Comparison of ENCODE assay signal across 20 cellular contexts in the genomic region with DNA sequence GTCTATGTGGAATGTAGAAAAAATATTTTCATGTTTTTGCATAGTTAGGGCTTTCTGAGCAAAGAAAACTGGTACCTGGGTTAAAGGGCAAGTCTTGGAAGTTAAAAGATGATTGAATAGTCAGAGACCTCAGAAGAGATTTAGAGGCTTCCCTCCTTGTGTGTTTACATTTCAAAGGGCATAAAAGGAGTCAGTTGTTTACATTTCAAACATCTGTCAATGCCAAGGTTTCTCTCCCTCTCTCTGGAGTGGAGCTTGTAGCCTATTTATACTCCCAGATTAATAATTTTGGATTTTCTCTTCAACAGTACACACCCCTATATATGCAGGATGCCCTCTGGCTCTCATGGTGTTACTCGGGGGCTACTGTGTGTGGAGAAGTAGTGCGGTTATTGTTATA. TPM values are rescaled to one million over a fixed set of nuclear protein-coding genes. Genes with fewer than 3 reads are reported as not detected.
DNase-seq lines count a peak whose midpoint lies in the region; ATAC-seq, FAIRE-seq and TF ChIP-seq lines count a peak whose summit lies in the region.
"Had no signal": no experiment of that assay in that cellular context is flagged by ENCODE, and none has a peak within 500 bp of the region (broad histone marks: within the 10 kb centered on the region; RNA-seq: fewer than 3 reads in every experiment).

No MANE protein-coding gene starts in this region.

- TF ChIP-seq POLR2A in A549 (IDR thresholded peaks at IDR 0.05; ENCODE audit: low read length) = no peak

- no peak overlapping the region for H3K27ac Mint-ChIP-seq in activated naive CD8-positive, alpha-beta T cell treated with anti-CD3 and anti-CD28 coated beads, Interleukin-2, amount 50 U/mL, for 24 hours
- H3K27ac Mint-ChIP-seq: B cell; CD8-positive, alpha-beta memory T cell; H9 had no signal

- no peaks in the 10 kb centered on the region for H3K4me1 Mint-ChIP-seq in activated naive CD8-positive, alpha-beta T cell treated with anti-CD3 and anti-CD28 coated beads, Interleukin-2, amount 50 U/mL, for 24 hours
- H3K4me1 Mint-ChIP-seq: B cell; CD8-positive, alpha-beta memory T cell had no signal

- TF ChIP-seq RAD21 in A549 (conservative IDR thresholded peaks at IDR 0.05 in 1 of 2, IDR thresholded peaks at IDR 0.05 in 1 of 2) = no peak

- no peaks in the 10 kb centered on the region for H3K27me3 Mint-ChIP-seq in activated naive CD8-positive, alpha-beta T cell treated with anti-CD3 and anti-CD28 coated beads, Interleukin-2, amount 50 U/mL, for 24 hours

- POLR2A ChIA-PET in A549 (lab: Yijun Ruan, JAX) = no interaction called here

- H3K4me3 ChIP-seq in A549 = no peak overlapping the region
- H3K4me3 ChIP-seq: BLaER1 treated with 17β-estradiol and CSF1 and Interleukin-3, amounts not matched to agents 10 nM and 100 nM had no signal

- no peaks in the 10 kb centered on the region for H3K36me3 Mint-ChIP-seq in activated naive CD8-positive, alpha-beta T cell treated with anti-CD3 and anti-CD28 coated beads, Interleukin-2, amount 50 U/mL, for 24 hours (ENCODE audit: low read depth)
- H3K36me3 Mint-ChIP-seq: CD8-positive, alpha-beta memory T cell had no signal

- H3K4me1 ChIP-seq in A549 = peaks cover 5% of the 10 kb centered on the region; the same call in 1 of the 3 replicates

- intact Hi-C loops in left colon (cut with DNase I, micrococcal nuclease) = no loop called here

- FAIRE-seq in A549 (lab: Jason Lieb, UNC) (no peak), GM19239 (lab: Jason Lieb, UNC) (peak; percentile 52)
- FAIRE-seq: GM12892, H1 had no signal

- DNase-seq in DMS153 (lab: John Stamatoyannopoulos, UW) (peak; percentile 7), DMS153 treated with DMSO at 0.1 percent for 48 hours (lab: John Stamatoyannopoulos, UW; ENCODE audit: unreplicated experiment) (no peak), A549 (ENCODE audit: low read depth in 1 of 2, low spot score in 1 of 2) (no peak), GM19239 (ENCODE audit: insufficient read length, low spot score) (no peak), left colon (no peak), NCI-H1436 (lab: John Stamatoyannopoulos, UW) (no peak)
- DNase-seq in activated naive CD8-positive, alpha-beta T cell treated with anti-CD3 and anti-CD28 coated beads, Interleukin-2, amount 50 U/mL, for 24 hours = no peak
- DNase-seq: 8988T; CD8-positive, alpha-beta memory T cell; COR-L47; DMS79; GDM1; H9 had no signal

- no peak for ATAC-seq in A549
- ATAC-seq in left colon = peak; percentile 46
- no peak for ATAC-seq in activated naive CD8-positive, alpha-beta T cell treated with anti-CD3 and anti-CD28 coated beads, Interleukin-2, amount 50 U/mL, for 24 hours

- WGBS in A549 (ENCODE audit: missing lambda C conversion rate) = 49% methylated on average over 2 of the region's 2 CpGs

- no peak for TF ChIP-seq EP300 in A549 (IDR thresholded peaks at IDR 0.05)

- peak overlapping the region; percentile 6; the same call in 1 of the 3 replicates for H3K4me2 ChIP-seq in A549
- H3K4me2 ChIP-seq: BLaER1 treated with 17β-estradiol and CSF1 and Interleukin-3, amounts not matched to agents 10 nM and 100 nM; KMS-11 had no signal

- no peak overlapping the region for H3K4me3 Mint-ChIP-seq in activated naive CD8-positive, alpha-beta T cell treated with anti-CD3 and anti-CD28 coated beads, Interleukin-2, amount 50 U/mL, for 24 hours
- H3K4me3 Mint-ChIP-seq: B cell; CD8-positive, alpha-beta memory T cell; H9 had no signal

- no peak overlapping the region for H3K27ac ChIP-seq in A549
- H3K27ac ChIP-seq: BLaER1 treated with 17β-estradiol and CSF1 and Interleukin-3, amounts not matched to agents 10 nM and 100 nM; KMS-11 had no signal

- no peaks in the 10 kb centered on the region for H3K9me3 ChIP-seq in A549
- H3K9me3 ChIP-seq: BLaER1 treated with 17β-estradiol and CSF1 and Interleukin-3, amounts not matched to agents 10 nM and 100 nM had no signal

- no peak for TF ChIP-seq CTCF in A549 (IDR thresholded peaks at IDR 0.05)

- H3K9me3 Mint-ChIP-seq in activated naive CD8-positive, alpha-beta T cell treated with anti-CD3 and anti-CD28 coated beads, Interleukin-2, amount 50 U/mL, for 24 hours = no peaks in the 10 kb centered on the region
- H3K9me3 Mint-ChIP-seq: CD8-positive, alpha-beta memory T cell; H9 had no signal

- CTCF ChIA-PET in A549 (lab: Yijun Ruan, JAX) = interaction anchor here (1.2 kb wide), 1 partner anchor 51 kb away, joined by 5 read pairs; no protein-coding TSS in a partner anchor

TF ChIP-seq in A549, 52 proteins besides CTCF, POLR2A, EP300 and RAD21:
- no peak for TF ChIP-seq KDM1A (IDR thresholded peaks at IDR 0.05; ENCODE audit: low read depth)
- no peak for TF ChIP-seq E2F6 (IDR thresholded peaks at IDR 0.05; ENCODE audit: borderline replicate concordance, low read depth)
- no peak for TF ChIP-seq JUN (IDR thresholded peaks at IDR 0.05)
- TF ChIP-seq BHLHE40 (IDR thresholded peaks at IDR 0.05; ENCODE audit: low read depth, low read length) = no peak
- TF ChIP-seq NPAS2 (CRISPR knock-in tag; IDR thresholded peaks at IDR 0.05; ENCODE audit: borderline replicate concordance) = no peak
- no peak for TF ChIP-seq HEYL (CRISPR knock-in tag; IDR thresholded peaks at IDR 0.05)
- TF ChIP-seq, protein P1, sequence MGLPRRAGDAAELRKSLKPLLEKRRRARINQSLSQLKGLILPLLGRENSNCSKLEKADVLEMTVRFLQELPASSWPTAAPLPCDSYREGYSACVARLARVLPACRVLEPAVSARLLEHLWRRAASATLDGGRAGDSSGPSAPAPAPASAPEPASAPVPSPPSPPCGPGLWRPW (IDR thresholded peaks at IDR 0.05) = no peak
- no peak for TF ChIP-seq PHF8 (IDR thresholded peaks at IDR 0.05; ENCODE audit: borderline replicate concordance, low read depth)
- TF ChIP-seq NR3C1 (IDR thresholded peaks at IDR 0.05) = no peak
- TF ChIP-seq RFX5 (IDR thresholded peaks at IDR 0.05) = no peak
- no peak for TF ChIP-seq RARB (CRISPR knock-in tag; IDR thresholded peaks at IDR 0.05)
- TF ChIP-seq ELK1 (IDR thresholded peaks at IDR 0.05; ENCODE audit: low read depth, low read length) = no peak

RNA-seq across cellular contexts. Expression of gene M1AP, which starts 8.6 kb away (rescaled TPM):
- polyA plus RNA-seq in A549 (2011; rRNA removed) (not detected in 2 replicates), A549 (2017; fragmentation: RNase III; extraction: RNeasy Plus Mini Kit Qiagen cat#74134 plus additional on column Dnase treatment) (not detected in 3 replicates)
- polyA plus RNA-seq in A549 (2012; cell fraction: cytosol; rRNA removed) = not detected in 2 replicates
- polyA plus RNA-seq in A549 (2012; cell fraction: nucleus; rRNA removed) = not detected in 2 replicates
- not detected in 2 replicates for polyA minus RNA-seq in A549 (2011; rRNA and poly(A)+ RNA removed)
- under 1 TPM in 1 of 2 donors, not detected in 1; 0.56 TPM for total RNA-seq in left colon
- total RNA-seq: B cell; CD8-positive, alpha-beta memory T cell; Daoy; HT-29 had no signal

RNA-seq across cellular contexts. Expression of gene SEMA4F, which starts 14.5 kb away (rescaled TPM):
- polyA plus RNA-seq in A549 (2011; rRNA removed) (9.3 and 11.1 TPM in 2 replicates), A549 (2017; fragmentation: RNase III; extraction: RNeasy Plus Mini Kit Qiagen cat#74134 plus additional on column Dnase treatment) (7.6 to 8.5 TPM (median 8.3 TPM) in 3 replicates)
- 7.3 and 10.1 TPM in 2 replicates for polyA plus RNA-seq in A549 (2012; cell fraction: cytosol; rRNA removed)
- 14.9 and 15.7 TPM in 2 replicates for polyA plus RNA-seq in A549 (2012; cell fraction: nucleus; rRNA removed)
- polyA minus RNA-seq in A549 (2011; rRNA and poly(A)+ RNA removed) = 12.2 and 14.5 TPM in 2 replicates
- 1 to 10 TPM; 3.5 to 3.8 TPM for total RNA-seq in left colon
